8 cellular contexts compared by ENCODE assay signal in the genomic region with DNA sequence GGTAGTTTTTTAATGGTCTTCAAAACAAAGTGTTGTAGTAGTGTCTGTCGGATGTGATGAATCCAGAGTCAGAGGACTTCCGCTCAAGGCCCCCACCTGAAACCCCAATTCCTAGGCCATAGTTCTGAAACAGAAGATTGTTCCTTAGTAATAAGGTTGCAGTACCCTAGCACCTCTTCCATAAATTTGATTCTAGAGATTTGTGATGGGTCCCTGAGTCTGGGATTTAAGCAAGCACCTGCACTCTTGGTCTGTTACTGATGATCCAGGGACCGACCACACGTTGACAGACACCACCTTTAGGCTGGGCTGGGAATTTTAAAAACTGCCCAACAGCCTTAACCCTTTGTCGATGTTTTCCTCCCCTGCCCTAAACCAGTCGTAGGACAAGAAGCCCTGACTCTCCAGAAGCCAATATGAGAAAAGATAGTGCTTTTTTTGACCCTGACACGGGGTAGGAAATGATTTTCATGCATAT. TPM values are rescaled to one million over a fixed set of nuclear protein-coding genes. Genes with fewer than 3 reads are reported as not detected.
DNase-seq lines count a peak whose midpoint lies in the region; ATAC-seq and TF ChIP-seq lines count a peak whose summit lies in the region.

No MANE protein-coding gene starts in this region.

- POLR2A ChIA-PET in HEK293 (lab: Yijun Ruan, JAX) = interaction anchor here (0.9 to 2.5 kb wide), 3 partner anchors 13 to 234 kb away, joined by 3 to 19 read pairs (median 4); a partner anchor contains a TSS

- H3K27me3 ChIP-seq in esophagus muscularis mucosa = no peaks in the 10 kb centered on the region
- no peaks in the 10 kb centered on the region for H3K27me3 ChIP-seq in neutrophil

- intact Hi-C loops in esophagus muscularis mucosa (cut with DNase I) = loop anchor here (5.0 kb wide), 2 partner anchors 103 to 153 kb away; a partner anchor contains a TSS

- CTCF ChIA-PET in HEK293 (lab: Yijun Ruan, JAX) = interaction anchor here (0.6 to 1.5 kb wide), 6 partner anchors 12 to 410 kb away, joined by 3 to 9 read pairs (median 4); no protein-coding TSS in a partner anchor

- WGBS in esophagus muscularis mucosa = 12% methylated on average over 5 of the region's 7 CpGs

- ATAC-seq in SK-N-SH treated with all-trans-retinoic acid at 6 μM for 48 hours (peak; percentile 28), HG03457 (IDR thresholded peaks at IDR 0.05; ENCODE audit: unreplicated experiment) (no peak)

- peaks cover 11% of the 10 kb centered on the region for H3K4me1 ChIP-seq in HEK293 (ENCODE audit: control insufficient read depth, insufficient read depth, low read length)
- peaks cover 34 to 58% (median 52%) of the 10 kb centered on the region in 4 donors for H3K4me1 ChIP-seq in esophagus muscularis mucosa
- peaks cover 40 to 44% of the 10 kb centered on the region in 2 experiments for H3K4me1 ChIP-seq in neutrophil (ENCODE audit: control insufficient read depth in 1 of 2, insufficient read depth in 1 of 2, low read depth in 1 of 2, low read length in 1 of 2)

- H3K27ac ChIP-seq in HEK293 (ENCODE audit: extremely low read depth, low read depth, low read length) = no peak overlapping the region; the same call in 1 of the 2 replicates
- peak overlapping the region; percentile 96 to 100 (median 98) for H3K27ac ChIP-seq in esophagus muscularis mucosa (replicated peaks in 1 of 4)
- H3K27ac ChIP-seq in neutrophil = peak overlapping the region; percentile 97

- H3K36me3 ChIP-seq in HEK293 (ENCODE audit: control insufficient read depth in 2 of 2, insufficient read depth in 1 of 2, low read length in 2 of 2) (peaks cover 0 to 7% of the 10 kb centered on the region in 2 experiments; a peak in 2 of 3 replicates), esophagus muscularis mucosa (peaks cover 0 to 6% (median under 1%) of the 10 kb centered on the region in 4 donors), neutrophil (no peaks in the 10 kb centered on the region)

- no peak for TF ChIP-seq EP300 in esophagus muscularis mucosa (IDR thresholded peaks at IDR 0.05)

- peak overlapping the region; percentile 74 for H3K4me3 ChIP-seq in HEK293 (ENCODE audit: low read depth, low read length)
- peak overlapping the region; percentile 95 to 99 (median 96) for H3K4me3 ChIP-seq in esophagus muscularis mucosa
- H3K4me3 ChIP-seq in neutrophil (ENCODE audit: low read depth in 1 of 2, low read length in 1 of 2) = peak overlapping the region; percentile 87 to 98

- no peaks in the 10 kb centered on the region for H3K9me3 ChIP-seq in HEK293 (ENCODE audit: control insufficient read depth, insufficient read depth, low read depth, low read length)
- H3K9me3 ChIP-seq in esophagus muscularis mucosa = no peaks in the 10 kb centered on the region
- no peaks in the 10 kb centered on the region for H3K9me3 ChIP-seq in neutrophil

- TF ChIP-seq CTCF in HEK293 (tag by site-specific recombination; IDR thresholded peaks at IDR 0.05) = peak; percentile 35; the same call in 1 of the 2 replicates
- no peak for TF ChIP-seq CTCF in esophagus muscularis mucosa (IDR thresholded peaks at IDR 0.05)
- TF ChIP-seq CTCF in neutrophil (IDR thresholded peaks at IDR 0.05) = no peak

- DNase-seq in COLO668 (lab: John Stamatoyannopoulos, UW; ENCODE audit: unreplicated experiment) = peak; percentile 18
- DNase-seq in esophagus muscularis mucosa (ENCODE audit: extremely low spot score) = peak; percentile 83
- DNase-seq in A172 (ENCODE audit: low spot score) = no peak
- DNase-seq in mesenteric fat pad (ENCODE audit: low spot score) = no peak

- no peak for TF ChIP-seq POLR2A in esophagus muscularis mucosa (IDR thresholded peaks at IDR 0.05; ENCODE audit: low read depth)

TF ChIP-seq in HEK293, 187 proteins besides CTCF, POLR2A, EP300 and RAD21 (continues in another document):
- TF ChIP-seq ZNF623 (tag by site-specific recombination; IDR thresholded peaks at IDR 0.05) (no peak), BCL11B (tag by site-specific recombination; IDR thresholded peaks at IDR 0.05; ENCODE audit: low read depth) (no peak), ZNF76 (tag by site-specific recombination; IDR thresholded peaks at IDR 0.05; ENCODE audit: borderline replicate concordance, low read depth) (no peak), ZBTB17 (tag by site-specific recombination; IDR thresholded peaks at IDR 0.05) (no peak), ZXDB (tag by site-specific recombination; IDR thresholded peaks at IDR 0.05) (no peak), ZNF501 (tag by site-specific recombination; IDR thresholded peaks at IDR 0.05) (no peak)
- TF ChIP-seq, protein P1, sequence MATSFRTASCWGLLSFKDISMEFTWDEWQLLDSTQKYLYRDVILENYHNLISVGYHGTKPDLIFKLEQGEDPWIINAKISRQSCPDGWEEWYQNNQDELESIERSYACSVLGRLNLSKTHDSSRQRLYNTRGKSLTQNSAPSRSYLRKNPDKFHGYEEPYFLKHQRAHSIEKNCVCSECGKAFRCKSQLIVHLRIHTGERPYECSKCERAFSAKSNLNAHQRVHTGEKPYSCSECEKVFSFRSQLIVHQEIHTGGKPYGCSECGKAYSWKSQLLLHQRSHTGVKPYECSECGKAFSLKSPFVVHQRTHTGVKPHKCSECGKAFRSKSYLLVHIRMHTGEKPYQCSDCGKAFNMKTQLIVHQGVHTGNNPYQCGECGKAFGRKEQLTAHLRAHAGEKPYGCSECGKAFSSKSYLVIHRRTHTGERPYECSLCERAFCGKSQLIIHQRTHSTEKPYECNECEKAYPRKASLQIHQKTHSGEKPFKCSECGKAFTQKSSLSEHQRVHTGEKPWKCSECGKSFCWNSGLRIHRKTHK (tag by site-specific recombination; IDR thresholded peaks at IDR 0.05) = no peak
- TF ChIP-seq, protein P2, sequence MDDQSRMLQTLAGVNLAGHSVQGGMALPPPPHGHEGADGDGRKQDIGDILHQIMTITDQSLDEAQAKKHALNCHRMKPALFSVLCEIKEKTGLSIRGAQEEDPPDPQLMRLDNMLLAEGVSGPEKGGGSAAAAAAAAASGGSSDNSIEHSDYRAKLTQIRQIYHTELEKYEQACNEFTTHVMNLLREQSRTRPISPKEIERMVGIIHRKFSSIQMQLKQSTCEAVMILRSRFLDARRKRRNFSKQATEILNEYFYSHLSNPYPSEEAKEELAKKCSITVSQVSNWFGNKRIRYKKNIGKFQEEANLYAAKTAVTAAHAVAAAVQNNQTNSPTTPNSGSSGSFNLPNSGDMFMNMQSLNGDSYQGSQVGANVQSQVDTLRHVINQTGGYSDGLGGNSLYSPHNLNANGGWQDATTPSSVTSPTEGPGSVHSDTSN (CRISPR knock-in tag; IDR thresholded peaks at IDR 0.05) = no peak

TF ChIP-seq in SK-N-SH treated with all-trans-retinoic acid at 6 μM for 48 hours, 23 proteins besides CTCF, POLR2A, EP300 and RAD21 (continues in another document):
- TF ChIP-seq, protein P3, sequence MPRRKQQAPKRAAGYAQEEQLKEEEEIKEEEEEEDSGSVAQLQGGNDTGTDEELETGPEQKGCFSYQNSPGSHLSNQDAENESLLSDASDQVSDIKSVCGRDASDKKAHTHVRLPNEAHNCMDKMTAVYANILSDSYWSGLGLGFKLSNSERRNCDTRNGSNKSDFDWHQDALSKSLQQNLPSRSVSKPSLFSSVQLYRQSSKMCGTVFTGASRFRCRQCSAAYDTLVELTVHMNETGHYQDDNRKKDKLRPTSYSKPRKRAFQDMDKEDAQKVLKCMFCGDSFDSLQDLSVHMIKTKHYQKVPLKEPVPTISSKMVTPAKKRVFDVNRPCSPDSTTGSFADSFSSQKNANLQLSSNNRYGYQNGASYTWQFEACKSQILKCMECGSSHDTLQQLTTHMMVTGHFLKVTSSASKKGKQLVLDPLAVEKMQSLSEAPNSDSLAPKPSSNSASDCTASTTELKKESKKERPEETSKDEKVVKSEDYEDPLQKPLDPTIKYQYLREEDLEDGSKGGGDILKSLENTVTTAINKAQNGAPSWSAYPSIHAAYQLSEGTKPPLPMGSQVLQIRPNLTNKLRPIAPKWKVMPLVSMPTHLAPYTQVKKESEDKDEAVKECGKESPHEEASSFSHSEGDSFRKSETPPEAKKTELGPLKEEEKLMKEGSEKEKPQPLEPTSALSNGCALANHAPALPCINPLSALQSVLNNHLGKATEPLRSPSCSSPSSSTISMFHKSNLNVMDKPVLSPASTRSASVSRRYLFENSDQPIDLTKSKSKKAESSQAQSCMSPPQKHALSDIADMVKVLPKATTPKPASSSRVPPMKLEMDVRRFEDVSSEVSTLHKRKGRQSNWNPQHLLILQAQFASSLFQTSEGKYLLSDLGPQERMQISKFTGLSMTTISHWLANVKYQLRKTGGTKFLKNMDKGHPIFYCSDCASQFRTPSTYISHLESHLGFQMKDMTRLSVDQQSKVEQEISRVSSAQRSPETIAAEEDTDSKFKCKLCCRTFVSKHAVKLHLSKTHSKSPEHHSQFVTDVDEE (CRISPR knock-in tag; IDR thresholded peaks at IDR 0.05) = no peak
- no peak for TF ChIP-seq ZC3H10 (CRISPR knock-in tag; IDR thresholded peaks at IDR 0.05)
- TF ChIP-seq, protein P4, sequence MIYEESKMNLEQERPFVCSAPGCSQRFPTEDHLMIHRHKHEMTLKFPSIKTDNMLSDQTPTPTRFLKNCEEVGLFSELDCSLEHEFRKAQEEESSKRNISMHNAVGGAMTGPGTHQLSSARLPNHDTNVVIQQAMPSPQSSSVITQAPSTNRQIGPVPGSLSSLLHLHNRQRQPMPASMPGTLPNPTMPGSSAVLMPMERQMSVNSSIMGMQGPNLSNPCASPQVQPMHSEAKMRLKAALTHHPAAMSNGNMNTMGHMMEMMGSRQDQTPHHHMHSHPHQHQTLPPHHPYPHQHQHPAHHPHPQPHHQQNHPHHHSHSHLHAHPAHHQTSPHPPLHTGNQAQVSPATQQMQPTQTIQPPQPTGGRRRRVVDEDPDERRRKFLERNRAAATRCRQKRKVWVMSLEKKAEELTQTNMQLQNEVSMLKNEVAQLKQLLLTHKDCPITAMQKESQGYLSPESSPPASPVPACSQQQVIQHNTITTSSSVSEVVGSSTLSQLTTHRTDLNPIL (CRISPR knock-in tag; IDR thresholded peaks at IDR 0.05; ENCODE audit: low read depth) = no peak
- TF ChIP-seq ZFP3 (CRISPR knock-in tag; IDR thresholded peaks at IDR 0.05) = no peak
- no peak for TF ChIP-seq TCF4 (CRISPR knock-in tag; IDR thresholded peaks at IDR 0.05; ENCODE audit: borderline replicate concordance)
- TF ChIP-seq ESRRG (CRISPR knock-in tag; IDR thresholded peaks at IDR 0.05) = no peak
- no peak for TF ChIP-seq PPARA (CRISPR knock-in tag; IDR thresholded peaks at IDR 0.05; ENCODE audit: borderline replicate concordance)
- no peak for TF ChIP-seq ZNF70 (CRISPR knock-in tag; IDR thresholded peaks at IDR 0.05)
- TF ChIP-seq CSDC2 (CRISPR knock-in tag; IDR thresholded peaks at IDR 0.05) = no peak
- no peak for TF ChIP-seq BACH2 (CRISPR knock-in tag; IDR thresholded peaks at IDR 0.05; ENCODE audit: borderline replicate concordance)
- TF ChIP-seq ZFP30 (CRISPR knock-in tag; IDR thresholded peaks at IDR 0.05) = no peak

RNA-seq across cellular contexts. Expression of a gene that starts 1.2 kb away (rescaled TPM):
- total RNA-seq in esophagus muscularis mucosa (10 to 100 TPM; 47.3 to 78.2 (median 63.0) TPM), mesenteric fat pad (81.7 TPM)
- 93.6 and 99.3 TPM in 2 replicates for total RNA-seq in A172 (2014; rRNA removed; shearing (Covaris generic))

RNA-seq across cellular contexts. Expression of a gene that starts 1.3 kb away (rescaled TPM):
- total RNA-seq in esophagus muscularis mucosa = not detected
- not detected in 2 replicates for total RNA-seq in A172 (2014; rRNA removed; shearing (Covaris generic))
- not detected for total RNA-seq in mesenteric fat pad

RNA-seq across cellular contexts. Expression of a gene that starts 56.5 kb away (rescaled TPM):
- total RNA-seq in esophagus muscularis mucosa (1 to 10 TPM in 1 of 4 donors, under 1 TPM in 1, not detected in 2; 0.71 to 1.5 TPM), mesenteric fat pad (0.29 TPM)
- 0.24 TPM in 1 of 2 replicates, not detected in the other for total RNA-seq in A172 (2014; rRNA removed; shearing (Covaris generic))

Comparison
In these comparisons a context has a peak if more than half of its experiments do, and no peak if none do; other contexts are left out.
1. DNase-seq: peak in COLO668 (single experiment) and esophagus muscularis mucosa (single experiment); none in A172 (single experiment) and mesenteric fat pad (single experiment).
2. Peak in every context shown above with its lines, with median percentiles within 50 percentile points of each other: H3K4me3 ChIP-seq.